1 cellular context compared by ENCODE assay signal in genomic region chr12:16187684-16188083, GRCh38.
TF ChIP-seq lines count a peak whose summit lies in the region.

No MANE protein-coding gene starts in this region.

TF ChIP-seq in HepG2, 621 proteins besides CTCF, POLR2A, EP300 and RAD21 (continued from another document):
- no peak for TF ChIP-seq ZNF691 (CRISPR knock-in tag; IDR thresholded peaks at IDR 0.05; ENCODE audit: borderline replicate concordance, low read depth)
- no peak for TF ChIP-seq HMGXB4 (CRISPR knock-in tag; IDR thresholded peaks at IDR 0.05; ENCODE audit: borderline replicate concordance in 1 of 2, low read depth in 1 of 2)
- no peak for TF ChIP-seq ARNT (IDR thresholded peaks at IDR 0.05)
- no peak for TF ChIP-seq SMARCC2 (IDR thresholded peaks at IDR 0.05)
- no peak for TF ChIP-seq SCMH1 (CRISPR knock-in tag; IDR thresholded peaks at IDR 0.05; ENCODE audit: borderline replicate concordance)
TF ChIP-seq in HepG2: peak in this region for 0.
